19 cellular contexts compared by ENCODE assay signal in genomic region chr19:35350591-35350990, GRCh38. TPM values are rescaled to one million over a fixed set of nuclear protein-coding genes. Genes with fewer than 3 reads are reported as not detected.
DNase-seq lines count a peak whose midpoint lies in the region; ATAC-seq and TF ChIP-seq lines count a peak whose summit lies in the region.
"Had no signal": no experiment of that assay in that cellular context is flagged by ENCODE, and none has a peak within 500 bp of the region (broad histone marks: within the 10 kb centered on the region; RNA-seq: fewer than 3 reads in every experiment).

No MANE protein-coding gene starts in this region.

- no peak overlapping the region for H3K4ac ChIP-seq in H9 (ENCODE audit: low read depth, low read length)

- H2BK15ac ChIP-seq in H9 (ENCODE audit: low read depth, low read length), result no peak overlapping the region

- peaks cover 9 to 19% of the 10 kb centered on the region in 2 experiments for H3K4me1 Mint-ChIP-seq in H9

- no peak overlapping the region; a peak in 1 of 7 replicates for H3K27ac Mint-ChIP-seq in H9

- H4K20me1 ChIP-seq in DOHH2 (ENCODE audit: control insufficient read depth, insufficient read depth, low read depth, low read length) (peaks cover 7% of the 10 kb centered on the region; the same call in 1 of the 2 replicates), H9 (ENCODE audit: control insufficient read depth, insufficient read depth, insufficient read length) (no peaks in the 10 kb centered on the region)

- H3K36me3 Mint-ChIP-seq in H9 (ENCODE audit: insufficient read depth in 1 of 3, low read depth in 3 of 3), result no peaks in the 10 kb centered on the region; a peak in 1 of 7 replicates

- H3K4me2 ChIP-seq in DOHH2 (ENCODE audit: low read length), result peak overlapping the region; percentile 59; the same call in 1 of the 2 replicates
- H3K4me2 ChIP-seq in H9 (ENCODE audit: insufficient read depth, insufficient read length, low read length), result no peak overlapping the region

- no peak overlapping the region for H2BK12ac ChIP-seq in H9 (ENCODE audit: insufficient read length, low read depth, low read length)

- H2AK5ac ChIP-seq in H9 (ENCODE audit: insufficient read length, low read length), result no peak overlapping the region

- no peak overlapping the region for H3K4me3 Mint-ChIP-seq in H9

- H2BK5ac ChIP-seq in H9 (ENCODE audit: insufficient read length, low read length), result no peak overlapping the region

- H2AFZ ChIP-seq in H9 (ENCODE audit: low read length), result no peak overlapping the region

- H3K27me3 ChIP-seq in DOHH2 (ENCODE audit: control insufficient read depth, low read length) (0 out of 2 replicates have a peak, but pooled peaks cover 3% of the 10 kb centered on the region), H9 (ENCODE audit: insufficient read depth, low read length) (no peaks in the 10 kb centered on the region), spleen (replicated peaks in 1 of 7) (peaks cover 0 to 26% (median 0%) of the 10 kb centered on the region in 7 donors)
- H3K27me3 ChIP-seq: right atrium auricular region, uterus had no signal

- no peaks in the 10 kb centered on the region for H3K79me2 ChIP-seq in DOHH2 (ENCODE audit: control insufficient read depth, low read length)
- H3K79me2 ChIP-seq in H9 (ENCODE audit: insufficient read depth, low read length), result no peaks in the 10 kb centered on the region

- H4K8ac ChIP-seq in H9 (replicated peaks; ENCODE audit: insufficient read length, low read depth, low read length), result no peak overlapping the region

- H3F3A ChIP-seq in DOHH2 (ENCODE audit: control insufficient read depth, insufficient read depth), result peaks cover 38% of the 10 kb centered on the region

- H3K27me3 Mint-ChIP-seq in H9 (ENCODE audit: low read depth), result peaks cover 45% of the 10 kb centered on the region

- H3K9me2 ChIP-seq in DOHH2 (replicated peaks; ENCODE audit: control insufficient read depth, low read length), result no peaks in the 10 kb centered on the region

- intact Hi-C loops in spleen (cut with DNase I; ENCODE audit: low total_unique reads), result loop anchor here (10.0 kb wide), 1 partner anchor 144 kb away; the partner anchor contains the start of gene KRTDAP

- DNase-seq in H9, result peak; percentile 19
- peak; percentile 37 for DNase-seq in left lobe of liver (ENCODE audit: low spot score)
- DNase-seq in spleen, result peak; percentile 78
- DNase-seq in DMS79 treated with DMSO at 0.1 percent for 48 hours (lab: John Stamatoyannopoulos, UW), result no peak
- DNase-seq: activated gamma-delta T cell treated with Interleukin-2 at 50 U/mL for 16 hours, hypothalamus, midbrain, NCI-H1092 treated with DMSO at 0.1 percent for 48 hours, NCI-H748 treated with DMSO at 0.1 percent for 48 hours, uterus had no signal

- H3K9ac ChIP-seq in H9 (ENCODE audit: extremely low read depth, insufficient read length, low read length), result no peak overlapping the region

- no peak for ATAC-seq in left lobe of liver
- ATAC-seq in HG03135 (IDR thresholded peaks at IDR 0.05; ENCODE audit: unreplicated experiment), result no peak
- no peak for ATAC-seq in GM21825 (IDR thresholded peaks at IDR 0.05; ENCODE audit: unreplicated experiment)

- no peak overlapping the region for H3K18ac ChIP-seq in H9 (ENCODE audit: insufficient read length, low read depth, low read length)

- no peak overlapping the region for H3T11ph ChIP-seq in H9 (ENCODE audit: low read length)

- H3K56ac ChIP-seq in H9 (ENCODE audit: insufficient read length, low read depth, low read length), result no peak overlapping the region

- peaks cover 4% of the 10 kb centered on the region for H3K23me2 ChIP-seq in H9 (ENCODE audit: insufficient read length, low read depth, low read length, poor library complexity, severe bottlenecking)

- H3K9me3 ChIP-seq in DOHH2 (ENCODE audit: control insufficient read depth, insufficient read depth, low read length) (no peaks in the 10 kb centered on the region), H9 (ENCODE audit: control insufficient read depth, low read depth, low read length) (no peaks in the 10 kb centered on the region), spleen (no peaks in the 10 kb centered on the region)
- H3K9me3 ChIP-seq: right atrium auricular region, uterus had no signal

- H3K79me1 ChIP-seq in H9 (ENCODE audit: insufficient read depth, low read depth, low read length, poor library complexity, severe bottlenecking), result no peaks in the 10 kb centered on the region

- WGBS in H9 (ENCODE audit: extremely low coverage, insufficient read length, low lambda C conversion rate), result no CpG with 5 or more reads among the region's 7 CpGs
- 79 to 92% (median 84%) methylated on average over 7 of the region's 7 CpGs for WGBS in spleen, 5 donors

- H3K36me3 ChIP-seq in DOHH2 (ENCODE audit: control insufficient read depth, low read length) (peaks cover 27% of the 10 kb centered on the region), spleen (peaks cover 0 to 8% (median 0%) of the 10 kb centered on the region in 6 donors)
- H3K36me3 ChIP-seq: right atrium auricular region, uterus had no signal

- no peak overlapping the region for H3K23ac ChIP-seq in H9 (ENCODE audit: insufficient read length, low read depth, low read length)

- H3K4me3 ChIP-seq in DOHH2 (ENCODE audit: low read length) (no peak overlapping the region), spleen (no peak overlapping the region)
- H3K4me3 ChIP-seq: right atrium auricular region, uterus had no signal

- TF ChIP-seq CTCF in DOHH2 (IDR thresholded peaks at IDR 0.05; ENCODE audit: low read depth, low read length, poor library complexity, severe bottlenecking) (no peak), H9 (conservative IDR thresholded peaks at IDR 0.05) (no peak), spleen (IDR thresholded peaks at IDR 0.05 in 8 of 11, conservative IDR thresholded peaks at IDR 0.05 in 3 of 11) (no peak)

- no peak for TF ChIP-seq POLR2A in spleen (IDR thresholded peaks at IDR 0.05)

- H4K91ac ChIP-seq in H9 (ENCODE audit: insufficient read length, low read depth, low read length), result no peak overlapping the region

- H3K14ac ChIP-seq in H9 (ENCODE audit: insufficient read depth, low read length), result no peak overlapping the region

- H3K9me3 Mint-ChIP-seq in H9, result no peaks in the 10 kb centered on the region

- no peak overlapping the region for H2BK120ac ChIP-seq in H9 (ENCODE audit: low read depth, low read length, poor library complexity, severe bottlenecking)

- H3K4me1 ChIP-seq in DOHH2 (ENCODE audit: control insufficient read depth, low read length) (peaks cover 75% of the 10 kb centered on the region), H9 (ENCODE audit: insufficient read depth, low read length) (no peaks in the 10 kb centered on the region; the same call in 1 of the 2 replicates), spleen (peaks cover 24 to 76% (median 49%) of the 10 kb centered on the region in 6 donors)
- H3K4me1 ChIP-seq: right atrium auricular region, uterus had no signal

- no peak overlapping the region for H4K5ac ChIP-seq in H9 (ENCODE audit: insufficient read length, low read depth, low read length)

- no peak overlapping the region for H2BK20ac ChIP-seq in H9 (ENCODE audit: low read depth, low read length, poor library complexity, severe bottlenecking)

- H3K27ac ChIP-seq in DOHH2 (ENCODE audit: low read depth, low read length) (no peak overlapping the region), H9 (ENCODE audit: insufficient read length, low read depth, low read length) (no peak overlapping the region), spleen (no peak overlapping the region)
- H3K27ac ChIP-seq: right atrium auricular region, uterus had no signal

RNA-seq across cellular contexts. Expression of gene FFAR1, which starts 2.9 kb away (rescaled TPM):
- total RNA-seq in H9 (2021) (not detected in 2 replicates), left lobe of liver (not detected), spleen (under 1 TPM in 4 of 7 donors, not detected in 3; 0.16 to 0.32 (median 0.28) TPM)
- polyA plus RNA-seq in spleen, result under 1 TPM; 0.18 to 0.52 (median 0.26) TPM
- total RNA-seq: aorta; cerebellum; HT-29; right atrium auricular region; T-helper 2 cell treated with Interferon-gamma antibody and Interleukin-4, amounts not matched to agents 100 ng/mL and 5 ng/mL, for 36 hours had no signal
- polyA plus RNA-seq: aorta had no signal

RNA-seq across cellular contexts. Expression of gene FFAR3, which starts 7.7 kb away (rescaled TPM):
- total RNA-seq in H9 (2021) (not detected in 2 replicates), left lobe of liver (not detected), spleen (1 to 10 TPM in 4 of 7 donors, under 1 TPM in 2, not detected in 1; 0.55 to 3.2 (median 2.0) TPM)
- polyA plus RNA-seq in spleen, result under 1 TPM; 0.30 to 0.45 (median 0.33) TPM
- total RNA-seq: cerebellum; HT-29; kidney epithelial cell; right atrium auricular region; T-helper 2 cell treated with Interferon-gamma antibody and Interleukin-4, amounts not matched to agents 100 ng/mL and 5 ng/mL, for 36 hours; uterus had no signal
- polyA plus RNA-seq: aorta had no signal

RNA-seq across cellular contexts. Expression of gene GPR42, which starts 20.3 kb away (rescaled TPM):
- total RNA-seq in H9 (2021) (not detected in 2 replicates), left lobe of liver (not detected), spleen (under 1 TPM in 3 of 7 donors, not detected in 4; 0.60 to 0.67 (median 0.66) TPM)
- under 1 TPM in 1 of 3 donors, not detected in 2; 0.09 TPM for polyA plus RNA-seq in spleen
- total RNA-seq: aorta; cerebellum; HT-29; kidney epithelial cell; right atrium auricular region; T-helper 2 cell treated with Interferon-gamma antibody and Interleukin-4, amounts not matched to agents 100 ng/mL and 5 ng/mL, for 36 hours; uterus had no signal
- polyA plus RNA-seq: aorta had no signal

RNA-seq across cellular contexts. Expression of gene CD22, which starts 21.6 kb away (rescaled TPM):
- total RNA-seq in H9 (2021) (not detected in 2 replicates), left lobe of liver (1.2 TPM), spleen (100 to 1,000 TPM; 251 to 446 (median 339) TPM)
- 100 to 1,000 TPM; 292 to 445 (median 394) TPM for polyA plus RNA-seq in spleen
- total RNA-seq: cerebellum had no signal

RNA-seq across cellular contexts. Expression of gene MAG, which starts 58.6 kb away (rescaled TPM):
- 0.13 TPM in 1 of 2 replicates, not detected in the other for total RNA-seq in H9 (2021)
- 0.81 TPM for total RNA-seq in left lobe of liver
- total RNA-seq in spleen, result 10 to 100 TPM in 3 of 7 donors, under 1 TPM in 2, not detected in 2; 0.26 to 55.2 (median 35.1) TPM
- under 1 TPM; 0.07 to 0.42 (median 0.16) TPM for polyA plus RNA-seq in spleen
- total RNA-seq: HT-29, right atrium auricular region had no signal
- polyA plus RNA-seq: aorta had no signal
